8 cellular contexts compared by ENCODE assay signal in the genomic region with DNA sequence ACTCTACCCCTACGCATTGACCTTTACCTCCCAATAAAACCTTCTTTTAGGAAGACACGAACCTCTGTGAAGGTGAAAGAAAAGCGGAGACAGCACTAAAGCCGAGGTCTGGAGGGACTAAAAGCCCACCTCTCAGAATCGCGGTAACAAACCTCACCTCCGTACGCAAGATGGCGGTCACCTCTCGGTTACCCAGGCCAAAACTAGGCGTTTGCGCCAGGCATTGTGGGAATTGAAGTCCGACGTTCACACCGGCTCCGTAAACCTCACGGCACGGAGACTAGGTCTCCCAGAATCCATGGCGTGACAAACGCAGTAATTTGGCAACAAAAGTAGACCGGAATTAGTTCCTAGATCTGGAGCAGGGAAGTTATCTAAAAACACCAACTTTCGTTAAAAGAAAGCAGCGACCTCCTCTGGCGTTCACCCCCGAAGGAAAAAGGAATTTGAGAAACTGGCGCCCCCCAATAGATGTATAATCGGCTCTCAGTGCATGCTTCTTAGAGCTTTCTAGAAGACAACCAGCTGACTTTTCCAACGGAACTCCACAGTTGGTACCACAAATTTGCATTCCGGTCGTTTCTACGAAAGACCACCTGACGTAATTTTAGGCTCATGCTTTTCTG. TPM values are rescaled to one million over a fixed set of nuclear protein-coding genes. Genes with fewer than 3 reads are reported as not detected.
DNase-seq lines count a peak whose midpoint lies in the region; ATAC-seq and TF ChIP-seq lines count a peak whose summit lies in the region.

A gene (minus strand): TSS at position 175 of the 626 bp plus-strand sequence. CDS start 1,768 bp downstream, outside the sequence.

- DNase-seq in GM13976 (ENCODE audit: low spot score) (peak; percentile 83), NCI-H146 (lab: John Stamatoyannopoulos, UW) (peak; percentile 95), T-helper 1 cell (peak; percentile 72 to 95 (median 84)), adrenal gland (peak; percentile 94 to 99 (median 97)), heart left ventricle (peak; percentile 94 to 96 (median 96)), pons (ENCODE audit: low spot score) (peak; percentile 100), type B pancreatic cell (ENCODE audit: extremely low spot score, unreplicated experiment) (peak; percentile 91)

- H3K4me1 ChIP-seq in adrenal gland (replicated peaks in 1 of 2) (peaks cover 19 to 37% of the 10 kb centered on the region in 2 donors), heart left ventricle (peaks cover 5 to 48% (median 37%) of the 10 kb centered on the region in 12 donors)

- H3K27ac ChIP-seq in adrenal gland, result peak within 1 kb of the TSS; percentile 82 to 96 (median 95)
- H3K27ac ChIP-seq in heart left ventricle, result peak within 1 kb of the TSS; percentile 85 to 99 (median 93)

- TF ChIP-seq POLR2A in adrenal gland (IDR thresholded peaks at IDR 0.05) (peak in 1 of 2 donors; percentile 56), heart left ventricle (IDR thresholded peaks at IDR 0.05) (peak in 1 of 2 donors; percentile 42)

- H3K36me3 ChIP-seq in adrenal gland (replicated peaks in 1 of 2), result peaks cover 0 to 9% of the 10 kb centered on the region in 2 donors
- peaks cover 0 to 33% (median 24%) of the 10 kb centered on the region in 9 donors for H3K36me3 ChIP-seq in heart left ventricle

- H3K9me3 ChIP-seq in adrenal gland (replicated peaks in 1 of 3) (no peaks in the 10 kb centered on the region), heart left ventricle (no peaks in the 10 kb centered on the region)

- H3K36me3 Mint-ChIP-seq in type B pancreatic cell, result peaks cover 26% of the 10 kb centered on the region

- ATAC-seq in HG02870 (IDR thresholded peaks at IDR 0.05; ENCODE audit: unreplicated experiment) (peak; percentile 95), heart left ventricle (peak; percentile 99)

- H3K4me3 ChIP-seq in adrenal gland, result peak within 1 kb of the TSS; percentile 64 to 94 (median 89)
- peak within 1 kb of the TSS; percentile 54 to 94 (median 76) for H3K4me3 ChIP-seq in heart left ventricle

- in situ Hi-C loops in GM13976 (cut with MboI; ENCODE audit: low sequenced_read_pairs, unreplicated experiment), result no loop called here

- H3K27ac Mint-ChIP-seq in type B pancreatic cell, result peak within 1 kb of the TSS; percentile 98

- H3K9me3 Mint-ChIP-seq in type B pancreatic cell, result no peaks in the 10 kb centered on the region

- intact Hi-C loops in adrenal gland (cut with DNase I) (loop anchor here in 1 of 2 donors (10.0 kb wide), 1 partner anchor 114 kb away; a partner anchor contains a TSS), heart left ventricle (cut with DNase I) (loop anchor here in 2 of 10 donors (5.0 kb wide), 2 partner anchors 111 to 221 kb away; a partner anchor contains a TSS)

- no peaks in the 10 kb centered on the region for H3K27me3 Mint-ChIP-seq in type B pancreatic cell

- peaks cover 15% of the 10 kb centered on the region for H3K4me1 Mint-ChIP-seq in type B pancreatic cell (ENCODE audit: unreplicated experiment)

- H3K27me3 ChIP-seq in adrenal gland, result no peaks in the 10 kb centered on the region
- H3K27me3 ChIP-seq in heart left ventricle, result no peaks in the 10 kb centered on the region

- peak within 1 kb of the TSS; percentile 99 for H3K4me3 Mint-ChIP-seq in type B pancreatic cell

- WGBS in adrenal gland, 4 donors, result 0 to 8% (median 1%) methylated on average over 26 to 32 of the region's 32 CpGs
- 0 to 1% (median 1%) methylated on average over 32 of the region's 32 CpGs for WGBS in heart left ventricle, 4 donors

- TF ChIP-seq CTCF in GM13976 (IDR thresholded peaks at IDR 0.05; ENCODE audit: borderline replicate concordance, control extremely low read depth, extremely low read depth, insufficient read depth, missing control alignments) (peak; percentile 23), adrenal gland (IDR thresholded peaks at IDR 0.05) (peak; percentile 14 to 61 (median 40)), heart left ventricle (IDR thresholded peaks at IDR 0.05) (peak in 10 of 12 donors; percentile 13 to 62 (median 43)), type B pancreatic cell (conservative IDR thresholded peaks at IDR 0.05) (peak; percentile 50)

RNA-seq across cellular contexts. Expression of the gene that starts here (rescaled TPM):
- total RNA-seq in adrenal gland (100 to 1,000 TPM in 5 of 8 donors, 10 to 100 TPM in 3; 34.1 to 321 (median 117) TPM), heart left ventricle (100 to 1,000 TPM; 106 to 297 (median 142) TPM), type B pancreatic cell (ENCODE audit: low replicate concordance) (104 and 124 TPM in 2 replicates)
- polyA plus RNA-seq in adrenal gland (100 to 1,000 TPM in 2 of 3 donors, 10 to 100 TPM in 1; 82.4 to 152 (median 109) TPM), heart left ventricle (10 to 100 TPM; 40.4 to 53.8 TPM)

Comparison
In these comparisons a context has a peak if more than half of its experiments do, and no peak if none do; other contexts are left out.
1. Peak in every context shown above with its lines: DNase-seq, ATAC-seq, H3K4me3 ChIP-seq and H3K27ac ChIP-seq.